In genomic region chrX:46572295-46572936, GRCh38 we compare ENCODE assay signal across 1 cellular context.
TF ChIP-seq lines count a peak whose summit lies in the region.

No MANE protein-coding gene starts in this region.

TF ChIP-seq in A549, 52 proteins besides CTCF, POLR2A, EP300 and RAD21 (continued from another document):
- TF ChIP-seq REST (IDR thresholded peaks at IDR 0.05) = no peak
- no peak for TF ChIP-seq POLR2AphosphoS2 (conservative IDR thresholded peaks at IDR 0.05; ENCODE audit: low read length)
